ENCODE assay signal across 8 cellular contexts in the genomic region with DNA sequence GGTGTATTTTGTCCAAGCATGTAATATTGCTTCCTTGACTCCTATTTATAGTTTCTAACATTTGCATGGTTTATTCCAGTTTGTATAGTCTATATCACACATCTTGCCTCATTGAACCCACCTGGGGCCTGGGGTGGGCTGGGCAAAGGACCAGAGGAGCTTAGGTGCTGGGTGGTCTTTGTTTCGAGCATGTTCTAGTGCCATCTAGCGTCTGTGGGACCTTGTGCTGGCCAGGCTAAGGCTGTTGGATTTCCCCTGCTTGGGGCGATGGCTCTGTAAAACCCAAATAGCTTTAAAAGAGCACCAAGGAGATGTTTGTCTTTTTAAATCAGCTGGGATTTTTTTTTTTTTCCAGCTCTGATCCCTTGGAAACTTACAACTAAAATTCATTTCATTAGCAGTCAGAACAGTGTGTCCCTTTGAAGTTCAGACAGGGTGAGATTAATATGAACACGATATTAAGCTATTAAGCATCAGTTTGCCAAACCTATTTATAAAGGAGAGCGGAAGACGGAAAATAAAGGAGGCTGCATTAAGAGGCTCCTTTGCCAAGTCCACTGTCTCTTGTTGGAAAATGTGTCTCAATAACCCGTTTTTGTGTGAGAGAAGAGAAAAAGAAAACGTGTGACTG.
DNase-seq lines count a peak whose midpoint lies in the region; ATAC-seq and TF ChIP-seq lines count a peak whose summit lies in the region.

No MANE protein-coding gene starts in this region.

- no peaks in the 10 kb centered on the region for H3K4me1 ChIP-seq in cardiac muscle cell (ENCODE audit: low read depth)

- no peak overlapping the region for H3K4me3 ChIP-seq in cardiac muscle cell
- no peak overlapping the region for H3K4me3 ChIP-seq in retinal pigment epithelial cell (ENCODE audit: low read length)

- no peak overlapping the region for H3K27ac Mint-ChIP-seq in Calu3 (ENCODE audit: unreplicated experiment)
- no peak overlapping the region for H3K27ac Mint-ChIP-seq in activated CD8-positive, alpha-beta T cell treated with anti-CD3 and anti-CD28 coated beads for 36 hours

- no peaks in the 10 kb centered on the region for H3K9me3 ChIP-seq in cardiac muscle cell (ENCODE audit: low read depth)

- H3K27me3 ChIP-seq in cardiac muscle cell, result no peaks in the 10 kb centered on the region

- peak; percentile 9; the same call in 1 of the 2 replicates for TF ChIP-seq RAD21 in Ishikawa (IDR thresholded peaks at IDR 0.05; ENCODE audit: low read depth)

- CTCF ChIA-PET in Calu3 (lab: Charles Lee), result interaction anchor here (1.1 to 2.8 kb wide), 2 partner anchors 18 to 310 kb away, joined by 6 to 23 read pairs; no protein-coding TSS in a partner anchor
- CTCF ChIA-PET in activated CD8-positive, alpha-beta T cell treated with anti-CD3 and anti-CD28 coated beads for 36 hours (lab: Charles Lee), result interaction anchor here (0.6 to 2.0 kb wide), 9 partner anchors 17 to 552 kb away, joined by 3 to 13 read pairs (median 3); no protein-coding TSS in a partner anchor

- no peak for TF ChIP-seq EP300 in Ishikawa (IDR thresholded peaks at IDR 0.05; ENCODE audit: borderline replicate concordance)

- TF ChIP-seq CTCF in Calu3 (IDR thresholded peaks at IDR 0.05; ENCODE audit: unreplicated experiment) (peak; percentile 18), cardiac muscle cell (IDR thresholded peaks at IDR 0.05; ENCODE audit: low read depth, low read length) (peak; percentile 79), retinal pigment epithelial cell (conservative IDR thresholded peaks at IDR 0.05; ENCODE audit: low read depth, low read length) (peak; percentile 88)
- peak; percentile 43 for TF ChIP-seq CTCF in activated CD8-positive, alpha-beta T cell treated with anti-CD3 and anti-CD28 coated beads for 36 hours (IDR thresholded peaks at IDR 0.05)

- no peaks in the 10 kb centered on the region for H3K27me3 Mint-ChIP-seq in Calu3 (ENCODE audit: unreplicated experiment)
- H3K27me3 Mint-ChIP-seq in activated CD8-positive, alpha-beta T cell treated with anti-CD3 and anti-CD28 coated beads for 36 hours, result peaks cover 9% of the 10 kb centered on the region

- POLR2A ChIA-PET in activated CD8-positive, alpha-beta T cell treated with anti-CD3 and anti-CD28 coated beads for 36 hours (lab: Charles Lee), result no interaction called here

- intact Hi-C loops in Calu3 (cut with micrococcal nuclease; ENCODE audit: unreplicated experiment), result loop anchor here (5.0 kb wide), 2 partner anchors 515 to 645 kb away; a partner anchor contains a TSS
- intact Hi-C loops in activated CD8-positive, alpha-beta T cell treated with anti-CD3 and anti-CD28 coated beads for 36 hours (cut with micrococcal nuclease), result no loop called here

- DNase-seq in Calu3 (peak; percentile 26), cardiac muscle cell (ENCODE audit: low read depth in 1 of 2, low spot score in 1 of 2) (peak; percentile 60 to 73), retinal pigment epithelial cell (ENCODE audit: low read depth) (no peak), LoVo (ENCODE audit: low spot score) (no peak), amniotic stem cell (lab: John Stamatoyannopoulos, UW) (no peak), T-helper 9 cell (no peak)
- DNase-seq in activated CD8-positive, alpha-beta T cell treated with anti-CD3 and anti-CD28 coated beads for 36 hours, result peak; percentile 34

- no peaks in the 10 kb centered on the region for H3K36me3 ChIP-seq in cardiac muscle cell

- no peaks in the 10 kb centered on the region for H3K36me3 Mint-ChIP-seq in Calu3 (ENCODE audit: insufficient read depth, unreplicated experiment)
- H3K36me3 Mint-ChIP-seq in activated CD8-positive, alpha-beta T cell treated with anti-CD3 and anti-CD28 coated beads for 36 hours (ENCODE audit: low read depth), result no peaks in the 10 kb centered on the region

- H3K9me3 Mint-ChIP-seq in Calu3 (ENCODE audit: low read depth, unreplicated experiment), result no peaks in the 10 kb centered on the region
- no peaks in the 10 kb centered on the region for H3K9me3 Mint-ChIP-seq in activated CD8-positive, alpha-beta T cell treated with anti-CD3 and anti-CD28 coated beads for 36 hours

- no peaks in the 10 kb centered on the region for H3K4me1 Mint-ChIP-seq in Calu3 (ENCODE audit: low read depth, unreplicated experiment)
- H3K4me1 Mint-ChIP-seq in activated CD8-positive, alpha-beta T cell treated with anti-CD3 and anti-CD28 coated beads for 36 hours (ENCODE audit: low read depth), result no peaks in the 10 kb centered on the region

- ATAC-seq in activated CD8-positive, alpha-beta T cell treated with anti-CD3 and anti-CD28 coated beads for 36 hours, result peak; percentile 45

- no peak overlapping the region for H3K27ac ChIP-seq in cardiac muscle cell

- no peak overlapping the region for H3K4me3 Mint-ChIP-seq in Calu3 (ENCODE audit: low read depth, unreplicated experiment)
- H3K4me3 Mint-ChIP-seq in activated CD8-positive, alpha-beta T cell treated with anti-CD3 and anti-CD28 coated beads for 36 hours, result no peak overlapping the region

- BruUV-seq in Calu3 (replicated peaks; lab: Mats Ljungman, UMichigan), result no TSS peak

TF ChIP-seq in Ishikawa, 13 proteins besides CTCF, POLR2A, EP300 and RAD21:
- TF ChIP-seq TCF12 (IDR thresholded peaks at IDR 0.05; ENCODE audit: low read depth) (no peak), FOXM1 (IDR thresholded peaks at IDR 0.05; ENCODE audit: borderline replicate concordance, low read depth) (no peak), TEAD4 (IDR thresholded peaks at IDR 0.05) (no peak), YY1 (IDR thresholded peaks at IDR 0.05; ENCODE audit: low read depth) (no peak), CEBPB (IDR thresholded peaks at IDR 0.05) (no peak), NFIC (IDR thresholded peaks at IDR 0.05) (no peak), TAF1 (IDR thresholded peaks at IDR 0.05; ENCODE audit: low read depth) (no peak), ZBTB7A (IDR thresholded peaks at IDR 0.05; ENCODE audit: low read depth) (no peak), CREB1 (IDR thresholded peaks at IDR 0.05; ENCODE audit: low read depth) (no peak), EGR1 (IDR thresholded peaks at IDR 0.05) (no peak)
- TF ChIP-seq, protein P1, sequence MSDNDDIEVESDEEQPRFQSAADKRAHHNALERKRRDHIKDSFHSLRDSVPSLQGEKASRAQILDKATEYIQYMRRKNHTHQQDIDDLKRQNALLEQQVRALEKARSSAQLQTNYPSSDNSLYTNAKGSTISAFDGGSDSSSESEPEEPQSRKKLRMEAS (IDR thresholded peaks at IDR 0.05), result no peak
- TF ChIP-seq, protein P2, sequence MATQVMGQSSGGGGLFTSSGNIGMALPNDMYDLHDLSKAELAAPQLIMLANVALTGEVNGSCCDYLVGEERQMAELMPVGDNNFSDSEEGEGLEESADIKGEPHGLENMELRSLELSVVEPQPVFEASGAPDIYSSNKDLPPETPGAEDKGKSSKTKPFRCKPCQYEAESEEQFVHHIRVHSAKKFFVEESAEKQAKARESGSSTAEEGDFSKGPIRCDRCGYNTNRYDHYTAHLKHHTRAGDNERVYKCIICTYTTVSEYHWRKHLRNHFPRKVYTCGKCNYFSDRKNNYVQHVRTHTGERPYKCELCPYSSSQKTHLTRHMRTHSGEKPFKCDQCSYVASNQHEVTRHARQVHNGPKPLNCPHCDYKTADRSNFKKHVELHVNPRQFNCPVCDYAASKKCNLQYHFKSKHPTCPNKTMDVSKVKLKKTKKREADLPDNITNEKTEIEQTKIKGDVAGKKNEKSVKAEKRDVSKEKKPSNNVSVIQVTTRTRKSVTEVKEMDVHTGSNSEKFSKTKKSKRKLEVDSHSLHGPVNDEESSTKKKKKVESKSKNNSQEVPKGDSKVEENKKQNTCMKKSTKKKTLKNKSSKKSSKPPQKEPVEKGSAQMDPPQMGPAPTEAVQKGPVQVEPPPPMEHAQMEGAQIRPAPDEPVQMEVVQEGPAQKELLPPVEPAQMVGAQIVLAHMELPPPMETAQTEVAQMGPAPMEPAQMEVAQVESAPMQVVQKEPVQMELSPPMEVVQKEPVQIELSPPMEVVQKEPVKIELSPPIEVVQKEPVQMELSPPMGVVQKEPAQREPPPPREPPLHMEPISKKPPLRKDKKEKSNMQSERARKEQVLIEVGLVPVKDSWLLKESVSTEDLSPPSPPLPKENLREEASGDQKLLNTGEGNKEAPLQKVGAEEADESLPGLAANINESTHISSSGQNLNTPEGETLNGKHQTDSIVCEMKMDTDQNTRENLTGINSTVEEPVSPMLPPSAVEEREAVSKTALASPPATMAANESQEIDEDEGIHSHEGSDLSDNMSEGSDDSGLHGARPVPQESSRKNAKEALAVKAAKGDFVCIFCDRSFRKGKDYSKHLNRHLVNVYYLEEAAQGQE (IDR thresholded peaks at IDR 0.05; ENCODE audit: low read depth), result no peak
- TF ChIP-seq, protein P3, sequence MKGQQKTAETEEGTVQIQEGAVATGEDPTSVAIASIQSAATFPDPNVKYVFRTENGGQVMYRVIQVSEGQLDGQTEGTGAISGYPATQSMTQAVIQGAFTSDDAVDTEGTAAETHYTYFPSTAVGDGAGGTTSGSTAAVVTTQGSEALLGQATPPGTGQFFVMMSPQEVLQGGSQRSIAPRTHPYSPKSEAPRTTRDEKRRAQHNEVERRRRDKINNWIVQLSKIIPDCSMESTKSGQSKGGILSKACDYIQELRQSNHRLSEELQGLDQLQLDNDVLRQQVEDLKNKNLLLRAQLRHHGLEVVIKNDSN (IDR thresholded peaks at IDR 0.05), result no peak

Comparison
In these comparisons a context has a peak if more than half of its experiments do, and no peak if none do; other contexts are left out.
1. DNase-seq: peak in Calu3 (single experiment), activated CD8-positive, alpha-beta T cell treated with anti-CD3 and anti-CD28 coated beads for 36 hours (single experiment) and cardiac muscle cell (2 of 2); none in retinal pigment epithelial cell (single experiment), LoVo (single experiment), amniotic stem cell (single experiment) and T-helper 9 cell (single experiment).
2. CTCF ChIP-seq: peak in every context shown above with its lines; median percentile 88 in retinal pigment epithelial cell; 79 in cardiac muscle cell; 43 in activated CD8-positive, alpha-beta T cell treated with anti-CD3 and anti-CD28 coated beads for 36 hours; 18 in Calu3.